Comparison of ENCODE assay signal across 20 cellular contexts in genomic region chr10:3960496-3960895, GRCh38.
DNase-seq lines count a peak whose midpoint lies in the region; ATAC-seq, FAIRE-seq and TF ChIP-seq lines count a peak whose summit lies in the region.
"Had no signal": no experiment of that assay in that cellular context is flagged by ENCODE, and none has a peak within 500 bp of the region (broad histone marks: within the 10 kb centered on the region; RNA-seq: fewer than 3 reads in every experiment).

No MANE protein-coding gene starts in this region.

- H4K20me1 ChIP-seq in Karpas-422 (ENCODE audit: insufficient read depth, low read depth, low read length) (no peaks in the 10 kb centered on the region), GM12878 (ENCODE audit: control insufficient read depth, insufficient read depth) (no peaks in the 10 kb centered on the region)

- H3K4me3 ChIP-seq in Karpas-422 (ENCODE audit: low read length) = peak overlapping the region; percentile 54
- no peak overlapping the region for H3K4me3 ChIP-seq in GM12878
- H3K4me3 ChIP-seq: hepatocyte, spleen had no signal

- no peaks in the 10 kb centered on the region for H3K9me2 ChIP-seq in Karpas-422 (replicated peaks; ENCODE audit: insufficient read depth, low read length)

- no TSS peak for BruUV-seq in GM12878 (replicated peaks; lab: Mats Ljungman, UMichigan)

- H2AFZ ChIP-seq in Karpas-422 (ENCODE audit: low read length) (no peak overlapping the region), GM12878 (ENCODE audit: control insufficient read depth, low read depth, low read length) (no peak overlapping the region)
- H2AFZ ChIP-seq: hepatocyte had no signal

- WGBS in GM12878 (ENCODE audit: insufficient coverage, insufficient replicate concordance, low lambda C conversion rate, missing lambda C conversion rate) = 93% methylated on average over 5 of the region's 5 CpGs

- no peak for TF ChIP-seq EP300 in GM12878 (IDR thresholded peaks at IDR 0.05; ENCODE audit: borderline replicate concordance in 1 of 2, control insufficient read depth in 1 of 2, low read depth in 2 of 2, low read length in 2 of 2)

- no peak for DNase-seq in activated T-cell treated with anti-CD3 and anti-CD28 coated beads, Interleukin-2, amount 50 U/mL, for 24 hours
- DNase-seq in activated T-cell treated with anti-CD3 and anti-CD28 coated beads for 4 hours (no peak), Karpas-422 (no peak), GM12878 (ENCODE audit: low read depth, low spot score) (no peak), iPS-NIHi7 (ENCODE audit: extremely low spot score) (no peak), head of caudate nucleus (no peak), mucosa of gallbladder (ENCODE audit: low spot score) (no peak)
- DNase-seq: activated CD4-positive, CD25-positive, alpha-beta regulatory T cell; kidney glomerular epithelial cell; NCI-H1048; NCI-H2107; NCI-H526; spleen had no signal

- SMC1A ChIA-PET in GM12878 (lab: Charles Lee; ENCODE audit: uncharacterized antibody, unreplicated experiment) = interaction anchor here (0.6 to 1.6 kb wide), 4 partner anchors 18 to 89 kb away, joined by 3 to 4 read pairs (median 3); no protein-coding TSS in a partner anchor

- RAD21 ChIA-PET in GM12878 (lab: Charles Lee; ENCODE audit: unreplicated experiment) = interaction anchor here (1.3 to 1.9 kb wide), 2 partner anchors 85 to 124 kb away, joined by 3 to 5 read pairs; no protein-coding TSS in a partner anchor

- in situ Hi-C loops in GM12878 (cut with MboI) = no loop called here

- intact Hi-C loops in GM12878 (cut with micrococcal nuclease; ENCODE audit: unreplicated experiment) = no loop called here
- intact Hi-C loops in head of caudate nucleus (cut with DNase I) = no loop called here

- no peaks in the 10 kb centered on the region for H3K9me3 Mint-ChIP-seq in activated T-cell treated with anti-CD3 and anti-CD28 coated beads, Interleukin-2, amount 50 U/mL, for 24 hours
- H3K9me3 Mint-ChIP-seq in stimulated activated memory B cell treated with anti-CD40 and anti-IgM and Interleukin-4, amounts not matched to agents 10 μg/mL and 1 μg/mL and 100 μg/mL, for 72 hours = no peaks in the 10 kb centered on the region
- H3K9me3 Mint-ChIP-seq: neural crest cell had no signal

- H3K27me3 ChIP-seq in Karpas-422 (ENCODE audit: low read length) (no peaks in the 10 kb centered on the region), GM12878 (replicated peaks in 1 of 2; ENCODE audit: control insufficient read depth in 2 of 2, insufficient read depth in 2 of 2, low read length in 1 of 2) (peaks cover 0 to 2% of the 10 kb centered on the region in 2 experiments; a peak in 1 of 4 replicates)
- H3K27me3 ChIP-seq: hepatocyte, spleen had no signal

- H3K79me2 ChIP-seq in Karpas-422 (ENCODE audit: low read length) = no peaks in the 10 kb centered on the region
- no peaks in the 10 kb centered on the region for H3K79me2 ChIP-seq in GM12878 (ENCODE audit: control insufficient read depth, insufficient read depth, low read length)
- H3K79me2 ChIP-seq: hepatocyte had no signal

- peak overlapping the region; percentile 5 for H3K27ac Mint-ChIP-seq in activated T-cell treated with anti-CD3 and anti-CD28 coated beads, Interleukin-2, amount 50 U/mL, for 24 hours
- peak overlapping the region; percentile 73 for H3K27ac Mint-ChIP-seq in stimulated activated memory B cell treated with anti-CD40 and anti-IgM and Interleukin-4, amounts not matched to agents 10 μg/mL and 1 μg/mL and 100 μg/mL, for 72 hours

- H3K9me3 ChIP-seq in Karpas-422 (ENCODE audit: low read length) = no peaks in the 10 kb centered on the region
- no peaks in the 10 kb centered on the region for H3K9me3 ChIP-seq in GM12878 (replicated peaks; ENCODE audit: control insufficient read depth, insufficient read depth, low read length)
- H3K9me3 ChIP-seq: spleen had no signal

- H3K27ac ChIP-seq in Karpas-422 (ENCODE audit: low read length) = peak overlapping the region; percentile 95
- no peak overlapping the region for H3K27ac ChIP-seq in GM12878 (ENCODE audit: control insufficient read depth, insufficient read depth)
- H3K27ac ChIP-seq: hepatocyte, KMS-11 had no signal

- H3K4me2 ChIP-seq in Karpas-422 (ENCODE audit: low read depth, low read length, poor library complexity, severe bottlenecking) = peak overlapping the region; percentile 67
- H3K4me2 ChIP-seq in GM12878 (ENCODE audit: control insufficient read depth, insufficient read depth) = no peak overlapping the region
- H3K4me2 ChIP-seq: hepatocyte, KMS-11 had no signal

- H3K4me1 Mint-ChIP-seq in activated T-cell treated with anti-CD3 and anti-CD28 coated beads, Interleukin-2, amount 50 U/mL, for 24 hours (ENCODE audit: low read depth) = peaks cover 36% of the 10 kb centered on the region
- H3K4me1 Mint-ChIP-seq in stimulated activated memory B cell treated with anti-CD40 and anti-IgM and Interleukin-4, amounts not matched to agents 10 μg/mL and 1 μg/mL and 100 μg/mL, for 72 hours = peaks cover 31% of the 10 kb centered on the region

- H3K27me3 Mint-ChIP-seq in activated T-cell treated with anti-CD3 and anti-CD28 coated beads, Interleukin-2, amount 50 U/mL, for 24 hours = no peaks in the 10 kb centered on the region
- no peaks in the 10 kb centered on the region for H3K27me3 Mint-ChIP-seq in stimulated activated memory B cell treated with anti-CD40 and anti-IgM and Interleukin-4, amounts not matched to agents 10 μg/mL and 1 μg/mL and 100 μg/mL, for 72 hours

- peaks cover 58% of the 10 kb centered on the region for H3K4me1 ChIP-seq in Karpas-422 (ENCODE audit: low read length)
- no peaks in the 10 kb centered on the region for H3K4me1 ChIP-seq in GM12878 (ENCODE audit: control insufficient read depth, insufficient read depth, low read length)

- H3K36me3 ChIP-seq in Karpas-422 (ENCODE audit: insufficient read depth, low read length) (no peaks in the 10 kb centered on the region), GM12878 (ENCODE audit: control insufficient read depth in 2 of 2, insufficient read depth in 2 of 2, low read length in 1 of 2) (no peaks in the 10 kb centered on the region)
- H3K36me3 ChIP-seq: spleen had no signal

- POLR2A ChIA-PET in GM12878 (lab: Charles Lee) = no interaction called here

- ATAC-seq in GM12878 = no peak
- ATAC-seq in stimulated activated memory B cell treated with anti-CD40 and anti-IgM and Interleukin-4, amounts not matched to agents 10 μg/mL and 1 μg/mL and 100 μg/mL, for 72 hours = peak; percentile 86
- ATAC-seq: HCT116 had no signal

- H3K9ac ChIP-seq in Karpas-422 (ENCODE audit: low read length) (peak overlapping the region; percentile 56), GM12878 (ENCODE audit: control insufficient read depth, insufficient read depth, low read length) (no peak overlapping the region)
- H3K9ac ChIP-seq: KMS-11 had no signal

- no peaks in the 10 kb centered on the region for H3K36me3 Mint-ChIP-seq in activated T-cell treated with anti-CD3 and anti-CD28 coated beads, Interleukin-2, amount 50 U/mL, for 24 hours (ENCODE audit: low read depth)
- H3K36me3 Mint-ChIP-seq in stimulated activated memory B cell treated with anti-CD40 and anti-IgM and Interleukin-4, amounts not matched to agents 10 μg/mL and 1 μg/mL and 100 μg/mL, for 72 hours = no peaks in the 10 kb centered on the region

- CTCF ChIA-PET in GM12878 (lab: Yijun Ruan, JAX) = no interaction called here

- peak; percentile 7 for FAIRE-seq in GM12878 (lab: Jason Lieb, UNC)
- FAIRE-seq: A204.1, endothelial cell of umbilical vein had no signal

- TF ChIP-seq CTCF in GM12878 (IDR thresholded peaks at IDR 0.05 in 2 of 3, conservative IDR thresholded peaks at IDR 0.05 in 1 of 3; ENCODE audit: control insufficient read depth in 2 of 3, extremely low read depth in 1 of 3, insufficient read depth in 1 of 3, low read depth in 3 of 3, low read length in 3 of 3) = no peak

- TF ChIP-seq POLR2A in GM12878 (IDR thresholded peaks at IDR 0.05; ENCODE audit: low read depth, low read length) = no peak

- H3K4me3 Mint-ChIP-seq in activated T-cell treated with anti-CD3 and anti-CD28 coated beads, Interleukin-2, amount 50 U/mL, for 24 hours = no peak overlapping the region
- H3K4me3 Mint-ChIP-seq in stimulated activated memory B cell treated with anti-CD40 and anti-IgM and Interleukin-4, amounts not matched to agents 10 μg/mL and 1 μg/mL and 100 μg/mL, for 72 hours = no peak overlapping the region
- H3K4me3 Mint-ChIP-seq: neural crest cell had no signal

- TF ChIP-seq RAD21 in GM12878 (IDR thresholded peaks at IDR 0.05; ENCODE audit: insufficient read depth, low read depth, low read length) = no peak

TF ChIP-seq in GM12878, 131 proteins besides CTCF, POLR2A, EP300 and RAD21 (continues in another document):
- no peak for TF ChIP-seq TCF12 (IDR thresholded peaks at IDR 0.05; ENCODE audit: low read depth, low read length)
- TF ChIP-seq MYC (IDR thresholded peaks at IDR 0.05; ENCODE audit: insufficient read depth, insufficient read length, insufficient replicate concordance, low read length, severe bottlenecking) = no peak
- TF ChIP-seq WRNIP1 (IDR thresholded peaks at IDR 0.05; ENCODE audit: borderline replicate concordance, low read depth, low read length) = no peak
- no peak for TF ChIP-seq FOS (IDR thresholded peaks at IDR 0.05; ENCODE audit: borderline replicate concordance, extremely low read depth, insufficient read length)
- TF ChIP-seq TCF7 (IDR thresholded peaks at IDR 0.05; ENCODE audit: borderline replicate concordance) = no peak
- TF ChIP-seq RBBP5 (conservative IDR thresholded peaks at IDR 0.05) = no peak
- no peak for TF ChIP-seq ZNF217 (IDR thresholded peaks at IDR 0.05)
- TF ChIP-seq E2F4 (IDR thresholded peaks at IDR 0.05; ENCODE audit: low read depth, low read length) = no peak
- no peak for TF ChIP-seq GABPA (IDR thresholded peaks at IDR 0.05; ENCODE audit: low read depth)
